ENCODE assay signal across 1 cellular context in genomic region chr19:28472843-28473242, GRCh38.
TF ChIP-seq lines count a peak whose summit lies in the region.

No MANE protein-coding gene starts in this region.

TF ChIP-seq in K562, 482 proteins besides CTCF, POLR2A, EP300 and RAD21:
- TF ChIP-seq RERE (CRISPR knock-in tag; IDR thresholded peaks at IDR 0.05; ENCODE audit: borderline replicate concordance) = no peak
- no peak for TF ChIP-seq ZZZ3 (IDR thresholded peaks at IDR 0.05)
- TF ChIP-seq MAX (CRISPR knock-in tag; IDR thresholded peaks at IDR 0.05) = no peak
- TF ChIP-seq NR2C2 (CRISPR knock-in tag; IDR thresholded peaks at IDR 0.05) = no peak
- TF ChIP-seq NR2C2 (tag; IDR thresholded peaks at IDR 0.05) = no peak
- TF ChIP-seq ZBTB8A (IDR thresholded peaks at IDR 0.05; ENCODE audit: partially characterized antibody) = no peak
- TF ChIP-seq ZNF551 (CRISPR knock-in tag; IDR thresholded peaks at IDR 0.05) = no peak
- TF ChIP-seq ELK1 (CRISPR knock-in tag; IDR thresholded peaks at IDR 0.05) = no peak
- no peak for TF ChIP-seq ZFP91 (CRISPR knock-in tag; IDR thresholded peaks at IDR 0.05)
- TF ChIP-seq RBFOX2 (IDR thresholded peaks at IDR 0.05; ENCODE audit: low read depth, low read length) = no peak
- TF ChIP-seq MLX (CRISPR knock-in tag; conservative IDR thresholded peaks at IDR 0.05) = no peak
